19 cellular contexts compared by ENCODE assay signal in genomic region chr14:100445436-100446088, GRCh38.
DNase-seq lines count a peak whose midpoint lies in the region; TF ChIP-seq lines count a peak whose summit lies in the region.
"Had no signal": no experiment of that assay in that cellular context is flagged by ENCODE, and none has a peak within 500 bp of the region (broad histone marks: within the 10 kb centered on the region; RNA-seq: fewer than 3 reads in every experiment).

No MANE protein-coding gene starts in this region.

- H3K9ac ChIP-seq in mesenchymal stem cell (ENCODE audit: low read length) (no peak overlapping the region), Karpas-422 (ENCODE audit: low read length) (no peak overlapping the region)
- H3K9ac ChIP-seq: KMS-11 had no signal

- H4K91ac ChIP-seq in mesenchymal stem cell (ENCODE audit: low read length), result no peak overlapping the region

- H2AK5ac ChIP-seq in mesenchymal stem cell (ENCODE audit: low read length, severe bottlenecking), result peak overlapping the region; percentile 63

- H2BK120ac ChIP-seq in mesenchymal stem cell (ENCODE audit: low read depth, low read length), result no peak overlapping the region

- H2BK12ac ChIP-seq in mesenchymal stem cell (ENCODE audit: low read length in 2 of 2), result no peak overlapping the region

- H3K27me3 ChIP-seq in mesenchymal stem cell (ENCODE audit: control insufficient read depth in 1 of 2, insufficient read depth in 1 of 2, low read length in 2 of 2), result no peaks in the 10 kb centered on the region
- H3K27me3 ChIP-seq in tibial artery, result no peaks in the 10 kb centered on the region
- H3K27me3 ChIP-seq in suprapubic skin, result no peaks in the 10 kb centered on the region
- no peaks in the 10 kb centered on the region for H3K27me3 ChIP-seq in Karpas-422 (ENCODE audit: low read length)
- H3K27me3 ChIP-seq: BE2C had no signal

- H3K36me3 ChIP-seq in mesenchymal stem cell (ENCODE audit: control insufficient read depth in 1 of 2, insufficient read depth in 2 of 2, low read depth in 1 of 2, low read length in 2 of 2) (no peaks in the 10 kb centered on the region), tibial artery (no peaks in the 10 kb centered on the region), suprapubic skin (no peaks in the 10 kb centered on the region), Karpas-422 (ENCODE audit: insufficient read depth, low read length) (no peaks in the 10 kb centered on the region)
- H3K36me3 ChIP-seq: BE2C had no signal

- H4K20me1 ChIP-seq in Karpas-422 (ENCODE audit: insufficient read depth, low read depth, low read length), result peaks cover 45% of the 10 kb centered on the region

- H3K4ac ChIP-seq in mesenchymal stem cell (ENCODE audit: low read depth in 1 of 2, low read length in 2 of 2), result no peak overlapping the region

- 86% methylated on average over 5 of the region's 8 CpGs for WGBS in mesenchymal stem cell
- 92% methylated on average over 8 of the region's 8 CpGs for WGBS in suprapubic skin

- H3K23ac ChIP-seq in mesenchymal stem cell (ENCODE audit: low read length in 2 of 2), result no peak overlapping the region

- H3K79me2 ChIP-seq in Karpas-422 (ENCODE audit: low read length), result no peaks in the 10 kb centered on the region

- H2BK15ac ChIP-seq in mesenchymal stem cell (ENCODE audit: low read depth, poor library complexity, severe bottlenecking), result no peak overlapping the region

- no peak overlapping the region for H2BK5ac ChIP-seq in mesenchymal stem cell (ENCODE audit: low read depth, low read length, poor library complexity, severe bottlenecking)

- no peak overlapping the region for H3K4me2 ChIP-seq in mesenchymal stem cell (ENCODE audit: low read length, poor library complexity, severe bottlenecking)
- no peak overlapping the region for H3K4me2 ChIP-seq in Karpas-422 (ENCODE audit: low read depth, low read length, poor library complexity, severe bottlenecking)
- H3K4me2 ChIP-seq: KMS-11 had no signal

- peaks cover 51% of the 10 kb centered on the region for H3K79me1 ChIP-seq in mesenchymal stem cell (replicated peaks; ENCODE audit: low read length, poor library complexity, severe bottlenecking)

- no peak for TF ChIP-seq EP300 in suprapubic skin (IDR thresholded peaks at IDR 0.05)

- H3K14ac ChIP-seq in mesenchymal stem cell (ENCODE audit: low read length in 2 of 2), result no peak overlapping the region

- DNase-seq in ELR (ENCODE audit: low read depth) (peak; percentile 40), M059J (ENCODE audit: low read depth) (peak; percentile 29), ecto neural progenitor cell (ENCODE audit: low spot score) (peak; percentile 32), mesenchymal stem cell (no peak), tibial artery (no peak), suprapubic skin (ENCODE audit: low spot score in 2 of 2) (no peak), Karpas-422 (no peak)
- no peak for DNase-seq in activated T-cell treated with anti-CD3 and anti-CD28 coated beads, Interleukin-2, amount 50 U/mL, for 48 hours
- DNase-seq: BE2C, GOT3, IMR-90, NCI-H1694, NCI-H2081 treated with DMSO at 0.1 percent for 48 hours, NCI-H2171 treated with DMSO at 0.1 percent for 48 hours, NCI-H446, OCI-M1, Right ventricle myocardium superior had no signal

- H3K9me2 ChIP-seq in Karpas-422 (replicated peaks; ENCODE audit: insufficient read depth, low read length), result no peaks in the 10 kb centered on the region

- H3K9me3 ChIP-seq in mesenchymal stem cell (ENCODE audit: control insufficient read depth, low read length), result no peaks in the 10 kb centered on the region
- H3K9me3 ChIP-seq in tibial artery, result no peaks in the 10 kb centered on the region
- no peaks in the 10 kb centered on the region for H3K9me3 ChIP-seq in suprapubic skin
- H3K9me3 ChIP-seq in Karpas-422 (ENCODE audit: low read length), result no peaks in the 10 kb centered on the region
- H3K9me3 ChIP-seq: BE2C had no signal

- H3K4me1 ChIP-seq in mesenchymal stem cell (ENCODE audit: control insufficient read depth, insufficient read depth, low read depth, low read length) (peaks cover 35% of the 10 kb centered on the region), tibial artery (peaks cover 0 to 8% (median 6%) of the 10 kb centered on the region in 4 donors), suprapubic skin (peaks cover 8% of the 10 kb centered on the region), Karpas-422 (ENCODE audit: low read length) (no peaks in the 10 kb centered on the region)

- no peak overlapping the region for H3K18ac ChIP-seq in mesenchymal stem cell (ENCODE audit: low read depth in 1 of 2, low read length in 2 of 2)

- H3K27ac ChIP-seq in mesenchymal stem cell (ENCODE audit: low read length, poor library complexity, severe bottlenecking), result no peak overlapping the region
- no peak overlapping the region for H3K27ac ChIP-seq in tibial artery
- H3K27ac ChIP-seq in suprapubic skin, result no peak overlapping the region
- H3K27ac ChIP-seq in Karpas-422 (ENCODE audit: low read length), result no peak overlapping the region
- H3K27ac ChIP-seq: KMS-11 had no signal

- no peak for TF ChIP-seq POLR2A in suprapubic skin (IDR thresholded peaks at IDR 0.05)

- intact Hi-C loops in tibial artery (cut with DNase I; ENCODE audit: low total_unique reads), result no loop called here

- H2AFZ ChIP-seq in mesenchymal stem cell (ENCODE audit: low read depth, low read length) (no peak overlapping the region), Karpas-422 (ENCODE audit: low read length) (no peak overlapping the region)

- no peak overlapping the region for H3K4me3 ChIP-seq in mesenchymal stem cell (ENCODE audit: insufficient read depth in 1 of 2, low read depth in 1 of 2, low read length in 2 of 2)
- no peak overlapping the region for H3K4me3 ChIP-seq in tibial artery
- no peak overlapping the region for H3K4me3 ChIP-seq in suprapubic skin
- H3K4me3 ChIP-seq in Karpas-422 (ENCODE audit: low read length), result no peak overlapping the region
- H3K4me3 ChIP-seq: GM12878 had no signal

- H4K8ac ChIP-seq in mesenchymal stem cell (ENCODE audit: low read length), result no peak overlapping the region

- TF ChIP-seq CTCF in tibial artery (IDR thresholded peaks at IDR 0.05) (no peak), suprapubic skin (IDR thresholded peaks at IDR 0.05) (no peak)

Comparison
In these comparisons a context has a peak if more than half of its experiments do, and no peak if none do; other contexts are left out.
1. DNase-seq: peak in ELR (single experiment), M059J (single experiment) and ecto neural progenitor cell (single experiment); none in mesenchymal stem cell (single experiment), tibial artery (0 of 2), suprapubic skin (0 of 2), activated T-cell treated with anti-CD3 and anti-CD28 coated beads, Interleukin-2, amount 50 U/mL, for 48 hours (0 of 2) and Karpas-422 (single experiment).